Comparison of ENCODE assay signal across 10 cellular contexts in genomic region chr22:20203142-20204099, GRCh38. TPM values are rescaled to one million over a fixed set of nuclear protein-coding genes. Genes with fewer than 3 reads are reported as not detected.
DNase-seq lines count a peak whose midpoint lies in the region; ATAC-seq and TF ChIP-seq lines count a peak whose summit lies in the region.
"Had no signal": no experiment of that assay in that cellular context is flagged by ENCODE, and none has a peak within 500 bp of the region (broad histone marks: within the 10 kb centered on the region; RNA-seq: fewer than 3 reads in every experiment).

No MANE protein-coding gene starts in this region.

- no peak overlapping the region for H3K4me3 ChIP-seq in body of pancreas
- no peak overlapping the region for H3K4me3 ChIP-seq in uterus
- H3K4me3 ChIP-seq in SJCRH30: no peak overlapping the region

- DNase-seq in NCI-H146 (lab: John Stamatoyannopoulos, UW) (peak; percentile 43), NCI-H146 treated with DMSO at 0.1 percent for 48 hours (lab: John Stamatoyannopoulos, UW; ENCODE audit: unreplicated experiment) (no peak), body of pancreas (peak; percentile 43 to 69 (median 65)), kidney glomerular epithelial cell (lab: John Stamatoyannopoulos, UW) (peak; percentile 3), uterus (no peak), SJCRH30 (no peak), NCI-H1048 (lab: John Stamatoyannopoulos, UW) (no peak), amygdala (lab: John Stamatoyannopoulos, UW) (no peak)
- DNase-seq: activated gamma-delta T cell, posterior cingulate gyrus had no signal

- no peaks in the 10 kb centered on the region for H3K27me3 ChIP-seq in body of pancreas
- H3K27me3 ChIP-seq in uterus: no peaks in the 10 kb centered on the region
- peaks cover 30% of the 10 kb centered on the region for H3K27me3 ChIP-seq in SJCRH30

- ATAC-seq in body of pancreas: peak; percentile 56

- WGBS in body of pancreas, 2 donors: 53 to 60% methylated on average over 3 to 13 of the region's 13 CpGs

- H3K9me3 ChIP-seq in body of pancreas: no peaks in the 10 kb centered on the region
- no peaks in the 10 kb centered on the region for H3K9me3 ChIP-seq in uterus
- no peaks in the 10 kb centered on the region for H3K9me3 ChIP-seq in SJCRH30 (replicated peaks)

- intact Hi-C loops in body of pancreas (cut with DNase I): no loop called here
- intact Hi-C loops in uterus (cut with DNase I; ENCODE audit: low total_unique reads): no loop called here

- H3K27ac ChIP-seq in body of pancreas (peak overlapping the region; percentile 4 to 72 (median 64)), uterus (peak overlapping the region; percentile 19 to 40), SJCRH30 (no peak overlapping the region)

- H3K4me1 ChIP-seq in body of pancreas (peaks cover 58% of the 10 kb centered on the region), uterus (peaks cover 0 to 19% of the 10 kb centered on the region in 2 donors), SJCRH30 (peaks cover 19% of the 10 kb centered on the region)

- no peak for TF ChIP-seq POLR2A in body of pancreas (IDR thresholded peaks at IDR 0.05)
- no peak for TF ChIP-seq POLR2A in uterus (IDR thresholded peaks at IDR 0.05)

- no peak for TF ChIP-seq CTCF in body of pancreas (IDR thresholded peaks at IDR 0.05)
- no peak for TF ChIP-seq CTCF in uterus (IDR thresholded peaks at IDR 0.05)

- no peaks in the 10 kb centered on the region for H3K36me3 ChIP-seq in body of pancreas (replicated peaks in 1 of 2; ENCODE audit: insufficient read depth in 1 of 2, low read depth in 2 of 2)
- H3K36me3 ChIP-seq in uterus: no peaks in the 10 kb centered on the region
- H3K36me3 ChIP-seq in SJCRH30: no peaks in the 10 kb centered on the region

RNA-seq across cellular contexts. Expression of gene CCDC188, which starts 52.6 kb away (rescaled TPM):
- total RNA-seq in body of pancreas (not detected), uterus (1 to 10 TPM in 2 of 4 donors, not detected in 2; 2.7 to 4.3 TPM)
- not detected in 2 replicates for total RNA-seq in SJCRH30 (2014; rRNA removed; shearing (Covaris generic))

Comparison
In these comparisons a context has a peak if more than half of its experiments do, and no peak if none do; other contexts are left out.
1. DNase-seq: peak in NCI-H146 (single experiment), body of pancreas (4 of 4) and kidney glomerular epithelial cell (single experiment); none in NCI-H146 treated with DMSO at 0.1 percent for 48 hours (single experiment), uterus (0 of 2), SJCRH30 (0 of 2), NCI-H1048 (single experiment) and amygdala (0 of 56).